Comparison of ENCODE assay signal across 1 cellular context in genomic region chr2:203739351-203739750, GRCh38.
TF ChIP-seq lines count a peak whose summit lies in the region.

No MANE protein-coding gene starts in this region.

TF ChIP-seq in SK-N-SH, 30 proteins besides CTCF, POLR2A, EP300 and RAD21:
- TF ChIP-seq RCOR1 (IDR thresholded peaks at IDR 0.05; ENCODE audit: low read length) (no peak), USF1 (IDR thresholded peaks at IDR 0.05; ENCODE audit: borderline replicate concordance, low read depth) (no peak), GABPA (IDR thresholded peaks at IDR 0.05; ENCODE audit: low read depth) (no peak), USF2 (IDR thresholded peaks at IDR 0.05; ENCODE audit: borderline replicate concordance, low read depth, low read length) (no peak), ELF1 (IDR thresholded peaks at IDR 0.05) (no peak), YY1 (IDR thresholded peaks at IDR 0.05; ENCODE audit: low read depth) (no peak), ZBTB33 (IDR thresholded peaks at IDR 0.05; ENCODE audit: borderline replicate concordance, low read depth) (no peak), TCF12 (IDR thresholded peaks at IDR 0.05) (no peak)
